Comparison of ENCODE assay signal across 11 cellular contexts in the genomic region with DNA sequence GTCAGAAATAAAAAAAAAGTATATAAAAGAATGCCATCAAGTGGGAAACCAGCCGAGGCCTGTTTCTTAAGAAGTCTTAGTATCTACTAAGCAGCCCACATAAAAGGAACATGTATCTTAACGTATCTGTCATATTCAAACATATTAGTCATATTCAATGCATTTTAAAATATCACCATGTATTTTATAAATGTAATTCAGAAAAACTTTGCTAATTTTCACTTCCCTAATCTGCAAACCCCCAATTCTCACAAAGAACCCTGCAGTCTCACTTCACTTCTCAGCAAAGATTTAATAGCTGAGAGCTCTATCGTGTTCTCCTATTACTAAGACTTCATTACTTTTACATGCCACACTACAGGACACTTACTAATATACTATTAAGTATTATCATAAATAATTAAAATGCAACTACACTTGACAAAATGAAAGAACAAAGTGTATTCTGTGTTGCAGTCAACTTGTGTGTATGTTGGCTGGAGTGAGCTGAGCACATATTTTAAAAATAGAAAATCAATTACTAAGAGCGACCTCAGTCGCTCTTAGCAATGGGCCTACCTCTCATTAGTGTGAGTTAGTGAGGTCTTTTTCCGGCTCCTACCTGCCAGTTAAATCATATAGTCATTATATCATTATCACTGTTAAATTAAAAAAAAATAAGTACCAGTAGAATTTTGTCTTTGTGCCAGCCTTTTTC.
DNase-seq lines count a peak whose midpoint lies in the region; ATAC-seq lines count a peak whose summit lies in the region.
"Had no signal": no experiment of that assay in that cellular context is flagged by ENCODE, and none has a peak within 500 bp of the region (broad histone marks: within the 10 kb centered on the region; RNA-seq: fewer than 3 reads in every experiment).

No MANE protein-coding gene starts in this region.

- DNase-seq in left lobe of liver (ENCODE audit: low spot score) (no peak), DMS53 treated with DMSO at 0.1 percent for 48 hours (lab: John Stamatoyannopoulos, UW; ENCODE audit: unreplicated experiment) (no peak), NCI-H1417 treated with DMSO at 0.1 percent for 48 hours (lab: John Stamatoyannopoulos, UW) (no peak), NCI-H226 (no peak), GF-D8 (lab: John Stamatoyannopoulos, UW) (no peak)
- DNase-seq: esophagus squamous epithelium; Kasumi-1; stimulated activated CD4-positive, alpha-beta T cell treated with anti-CD3 and anti-CD28 coated beads, Interleukin-15, amount 100 ng/mL, for 24 hours had no signal

- ATAC-seq in GM18907 (IDR thresholded peaks at IDR 0.05; ENCODE audit: unreplicated experiment) (peak; percentile 87), GM21723 (IDR thresholded peaks at IDR 0.05; ENCODE audit: unreplicated experiment) (peak; percentile 84), HG03280 (IDR thresholded peaks at IDR 0.05; ENCODE audit: unreplicated experiment) (peak; percentile 70), left lobe of liver (peak; percentile 19)

Comparison
In these comparisons a context has a peak if more than half of its experiments do, and no peak if none do; other contexts are left out.
1. ATAC-seq: peak in every context shown above with its lines; median percentile 87 in GM18907; 84 in GM21723; 70 in HG03280; 19 in left lobe of liver.